In genomic region chr7:157821959-157822687, GRCh38 we compare ENCODE assay signal across 29 cellular contexts.
"Had no signal": no experiment of that assay in that cellular context is flagged by ENCODE, and none has a peak within 500 bp of the region (broad histone marks: within the 10 kb centered on the region; RNA-seq: fewer than 3 reads in every experiment).

No MANE protein-coding gene starts in this region.

- ATAC-seq: stimulated activated effector memory CD8-positive, alpha-beta T cell treated with anti-CD3 and anti-CD28 coated beads, Interleukin-12 subunit alpha, Interleukin-12 subunit beta, amount 100 ng/mL, for 72 hours; stimulated activated memory B cell treated with anti-CD40 and anti-IgM and Interleukin-4, amounts not matched to agents 10 μg/mL and 1 μg/mL and 100 μg/mL, for 72 hours; stimulated activated naive B cell treated with anti-CD40 and anti-IgM and Interleukin-4, amounts not matched to agents 10 μg/mL and 1 μg/mL and 100 μg/mL, for 72 hours; stimulated activated naive CD8-positive, alpha-beta T cell treated with anti-CD3 and anti-CD28 coated beads, Interleukin-15, amount 100 ng/mL, for 72 hours; stimulated activated naive CD8-positive, alpha-beta T cell treated with anti-CD3 and anti-CD28 coated beads, Interleukin-15, Interleukin-2, amounts not matched to agents 100 U/mL and 50 U/mL, for 24 hours; upper lobe of right lung had no signal

- H3K27ac ChIP-seq: stomach, suprapubic skin, testis, thoracic aorta, thyroid gland, tibial artery, tibial nerve, transverse colon, upper lobe of left lung, upper lobe of right lung, uterus, vagina had no signal

- H3K9me3 Mint-ChIP-seq: stimulated activated effector memory CD8-positive, alpha-beta T cell treated with anti-CD3 and anti-CD28 coated beads, Interleukin-12 subunit alpha, Interleukin-12 subunit beta, amount 100 ng/mL, for 72 hours; stimulated activated naive CD8-positive, alpha-beta T cell treated with anti-CD3 and anti-CD28 coated beads, Interleukin-15, amount 100 ng/mL, for 72 hours; stimulated activated naive CD8-positive, alpha-beta T cell treated with anti-CD3 and anti-CD28 coated beads, Interleukin-15, Interleukin-2, amounts not matched to agents 100 ng/mL and 50 ng/mL, for 24 hours; type B pancreatic cell had no signal

- FAIRE-seq: urothelium cell line had no signal

- H3K36me3 ChIP-seq: stomach, suprapubic skin, thoracic aorta, thyroid gland, tibial artery, tibial nerve, transverse colon, upper lobe of left lung, upper lobe of right lung, uterus, vagina had no signal

- H3K36me3 Mint-ChIP-seq: stimulated activated effector memory CD8-positive, alpha-beta T cell treated with anti-CD3 and anti-CD28 coated beads, Interleukin-12 subunit alpha, Interleukin-12 subunit beta, amount 100 ng/mL, for 72 hours; stimulated activated memory B cell treated with anti-CD40 and anti-IgM and Interleukin-4, amounts not matched to agents 10 μg/mL and 1 μg/mL and 100 μg/mL, for 72 hours; stimulated activated naive B cell treated with anti-CD40 and anti-IgM and Interleukin-4, amounts not matched to agents 10 μg/mL and 1 μg/mL and 100 μg/mL, for 72 hours; type B pancreatic cell had no signal

- H3K4me1 ChIP-seq: stomach, suprapubic skin, testis, thyroid gland, tibial artery, tibial nerve, transverse colon, upper lobe of left lung, upper lobe of right lung, uterus, vagina had no signal

- H3K9me3 ChIP-seq: stomach, suprapubic skin, testis, thoracic aorta, thyroid gland, transverse colon, upper lobe of left lung, upper lobe of right lung, uterus, vagina had no signal

- DNase-seq: stimulated activated CD4-positive, alpha-beta T cell treated with anti-CD3 and anti-CD28 coated beads, Interleukin-2, amount 100 ng/mL, for 48 hours; stimulated activated CD4-positive, alpha-beta T cell treated with anti-CD3 and anti-CD28 coated beads, Interleukin-4, amount 100 ng/mL, for 1 hour; stimulated activated CD4-positive, alpha-beta T cell treated with anti-CD3 and anti-CD28 coated beads, Interleukin-4, amount 100 ng/mL, for 24 hours; stimulated activated CD4-positive, alpha-beta T cell treated with anti-CD3 and anti-CD28 coated beads, Interleukin-4, amount 100 ng/mL, for 4 hours; stimulated activated CD8-positive, alpha-beta memory T cell treated with anti-CD3 and anti-CD28 coated beads, Interleukin-4, amount 100 ng/mL, for 48 hours; stimulated activated naive B cell treated with anti-CD40 and anti-IgM and Interleukin-4, amounts not matched to agents 10 μg/mL and 1 μg/mL and 100 μg/mL, for 72 hours; stimulated activated naive CD4-positive, alpha-beta T cell; stimulated activated naive CD4-positive, alpha-beta T cell treated with Interleukin-2 at 50 U/mL for 16 hours; stimulated activated naive CD8-positive, alpha-beta T cell treated with anti-CD3 and anti-CD28 coated beads, Interleukin-15, amount 100 ng/mL, for 72 hours; stimulated activated naive CD8-positive, alpha-beta T cell treated with anti-CD3 and anti-CD28 coated beads, Interleukin-15, Interleukin-2, amounts not matched to agents 100 U/mL and 50 U/mL, for 24 hours; stomach; substantia nigra; testis; thyroid gland; tibial artery; transverse colon; trophoblast cell; upper lobe of left lung; uterus had no signal

- H3K4me3 ChIP-seq: stomach, suprapubic skin, testis, thoracic aorta, thyroid gland, tibial artery, tibial nerve, transverse colon, upper lobe of left lung, upper lobe of right lung, uterus, vagina had no signal

- H3K4me3 Mint-ChIP-seq: stimulated activated effector memory CD8-positive, alpha-beta T cell treated with anti-CD3 and anti-CD28 coated beads, Interleukin-12 subunit alpha, Interleukin-12 subunit beta, amount 100 ng/mL, for 72 hours; stimulated activated memory B cell treated with anti-CD40 and anti-IgM and Interleukin-4, amounts not matched to agents 10 μg/mL and 1 μg/mL and 100 μg/mL, for 72 hours; stimulated activated naive B cell treated with anti-CD40 and anti-IgM and Interleukin-4, amounts not matched to agents 10 μg/mL and 1 μg/mL and 100 μg/mL, for 72 hours; stimulated activated naive CD8-positive, alpha-beta T cell treated with anti-CD3 and anti-CD28 coated beads, Interleukin-15, amount 100 ng/mL, for 72 hours; stimulated activated naive CD8-positive, alpha-beta T cell treated with anti-CD3 and anti-CD28 coated beads, Interleukin-15, Interleukin-2, amounts not matched to agents 100 ng/mL and 50 ng/mL, for 24 hours; type B pancreatic cell had no signal

- H3K27ac Mint-ChIP-seq: stimulated activated effector memory CD8-positive, alpha-beta T cell treated with anti-CD3 and anti-CD28 coated beads, Interleukin-12 subunit alpha, Interleukin-12 subunit beta, amount 100 ng/mL, for 72 hours; stimulated activated memory B cell treated with anti-CD40 and anti-IgM and Interleukin-4, amounts not matched to agents 10 μg/mL and 1 μg/mL and 100 μg/mL, for 72 hours; stimulated activated naive B cell treated with anti-CD40 and anti-IgM and Interleukin-4, amounts not matched to agents 10 μg/mL and 1 μg/mL and 100 μg/mL, for 72 hours; stimulated activated naive CD8-positive, alpha-beta T cell treated with anti-CD3 and anti-CD28 coated beads, Interleukin-15, amount 100 ng/mL, for 72 hours; stimulated activated naive CD8-positive, alpha-beta T cell treated with anti-CD3 and anti-CD28 coated beads, Interleukin-15, Interleukin-2, amounts not matched to agents 100 ng/mL and 50 ng/mL, for 24 hours; type B pancreatic cell had no signal

- H3K4me1 Mint-ChIP-seq: stimulated activated effector memory CD8-positive, alpha-beta T cell treated with anti-CD3 and anti-CD28 coated beads, Interleukin-12 subunit alpha, Interleukin-12 subunit beta, amount 100 ng/mL, for 72 hours; stimulated activated memory B cell treated with anti-CD40 and anti-IgM and Interleukin-4, amounts not matched to agents 10 μg/mL and 1 μg/mL and 100 μg/mL, for 72 hours; stimulated activated naive B cell treated with anti-CD40 and anti-IgM and Interleukin-4, amounts not matched to agents 10 μg/mL and 1 μg/mL and 100 μg/mL, for 72 hours had no signal

- H3K27me3 ChIP-seq: suprapubic skin, testis, thyroid gland, tibial nerve, transverse colon, upper lobe of left lung, upper lobe of right lung, uterus, vagina had no signal

- H3K27me3 Mint-ChIP-seq: stimulated activated memory B cell treated with anti-CD40 and anti-IgM and Interleukin-4, amounts not matched to agents 10 μg/mL and 1 μg/mL and 100 μg/mL, for 72 hours; stimulated activated naive B cell treated with anti-CD40 and anti-IgM and Interleukin-4, amounts not matched to agents 10 μg/mL and 1 μg/mL and 100 μg/mL, for 72 hours; stimulated activated naive CD8-positive, alpha-beta T cell treated with anti-CD3 and anti-CD28 coated beads, Interleukin-15, amount 100 ng/mL, for 72 hours; stimulated activated naive CD8-positive, alpha-beta T cell treated with anti-CD3 and anti-CD28 coated beads, Interleukin-15, Interleukin-2, amounts not matched to agents 100 ng/mL and 50 ng/mL, for 24 hours had no signal
